In genomic region chr4:139920552-139920951, GRCh38 we compare ENCODE assay signal across 16 cellular contexts.
DNase-seq lines count a peak whose midpoint lies in the region; ATAC-seq and TF ChIP-seq lines count a peak whose summit lies in the region.
"Had no signal": no experiment of that assay in that cellular context is flagged by ENCODE, and none has a peak within 500 bp of the region (broad histone marks: within the 10 kb centered on the region; RNA-seq: fewer than 3 reads in every experiment).

No MANE protein-coding gene starts in this region.

- no peaks in the 10 kb centered on the region for H3K36me3 ChIP-seq in heart right ventricle
- no peaks in the 10 kb centered on the region for H3K36me3 ChIP-seq in psoas muscle (ENCODE audit: insufficient read depth in 1 of 2, low read depth in 1 of 2)

- TF ChIP-seq CTCF in heart right ventricle (IDR thresholded peaks at IDR 0.05) = no peak
- TF ChIP-seq CTCF in psoas muscle (IDR thresholded peaks at IDR 0.05) = no peak

- ATAC-seq in Right ventricle myocardium inferior (peak; percentile 33), heart right ventricle (peak in 6 of 8 donors; percentile 15 to 50 (median 36)), psoas muscle (peak; percentile 5 to 31 (median 24)), HG02678 (IDR thresholded peaks at IDR 0.05; ENCODE audit: unreplicated experiment) (no peak), GM18502 (IDR thresholded peaks at IDR 0.05; ENCODE audit: poor library complexity, unreplicated experiment) (no peak), left colon (no peak)

- WGBS in heart right ventricle, 2 donors = 37 to 59% methylated on average over 3 of the region's 3 CpGs
- 12 to 41% (median 19%) methylated on average over 3 of the region's 3 CpGs for WGBS in psoas muscle, 3 donors

- H3K4me1 ChIP-seq in heart right ventricle (peaks cover 9 to 88% (median 67%) of the 10 kb centered on the region in 9 donors), psoas muscle (peaks cover 46% of the 10 kb centered on the region)
- H3K4me1 ChIP-seq: parathyroid adenoma had no signal

- DNase-seq in Right ventricle myocardium inferior (ENCODE audit: missing footprints) (no peak), cardiac septum (ENCODE audit: low spot score) (no peak), heart right ventricle (peak in 1 of 2 donors; percentile 37), psoas muscle (no peak), epidermal melanocyte (ENCODE audit: insufficient read length, low spot score) (no peak), left colon (no peak)
- DNase-seq: activated gamma-delta T cell treated with Interleukin-2 at 50 U/mL for 16 hours; aorta; Calu3; NCI-H1048; PC-9; stimulated activated CD4-positive, alpha-beta T cell treated with anti-CD3 and anti-CD28 coated beads, Interleukin-2, amount 100 ng/mL, for 48 hours had no signal

- H3K27me3 ChIP-seq in heart right ventricle (no peaks in the 10 kb centered on the region), psoas muscle (ENCODE audit: insufficient read depth in 3 of 3, low read length in 2 of 3) (no peaks in the 10 kb centered on the region)
- H3K27me3 ChIP-seq: dorsolateral prefrontal cortex had no signal

- intact Hi-C loops in Right ventricle myocardium inferior (cut with DNase I) = loop anchor here (2.0 to 5.0 kb wide), 2 partner anchors 156 to 183 kb away; no protein-coding TSS in a partner anchor
- intact Hi-C loops in cardiac septum (cut with DNase I) = loop anchor here (5.0 kb wide), 4 partner anchors 67 to 317 kb away; no protein-coding TSS in a partner anchor
- intact Hi-C loops in heart right ventricle (cut with DNase I) = loop anchor here in 2 of 10 donors (5.0 to 10.0 kb wide), 3 partner anchors 37 to 183 kb away; no protein-coding TSS in a partner anchor
- intact Hi-C loops in psoas muscle (cut with DNase I) = loop anchor here in 1 of 2 donors (5.0 to 10.0 kb wide), 3 partner anchors 64 to 232 kb away; partner anchors contain the start of gene MAML3
- intact Hi-C loops in left colon (cut with DNase I, micrococcal nuclease) = no loop called here

- H3K4me3 ChIP-seq in heart right ventricle (no peak overlapping the region), psoas muscle (no peak overlapping the region)
- H3K4me3 ChIP-seq: dorsolateral prefrontal cortex, PC-9 had no signal

- H3K27ac ChIP-seq in heart right ventricle (peak overlapping the region in 9 of 10 donors; percentile 35 to 88 (median 77)), psoas muscle (peak overlapping the region; percentile 73)
- H3K27ac ChIP-seq: parathyroid adenoma, PC-9 had no signal

- H3K9me3 ChIP-seq in heart right ventricle (no peaks in the 10 kb centered on the region), psoas muscle (no peaks in the 10 kb centered on the region)

Comparison
In these comparisons a context has a peak if more than half of its experiments do, and no peak if none do; other contexts are left out.
1. ATAC-seq: peak in Right ventricle myocardium inferior (single experiment), heart right ventricle (6 of 8) and psoas muscle (4 of 4); none in HG02678 (single experiment), GM18502 (single experiment) and left colon (single experiment).
2. intact Hi-C loops: an anchor here in Right ventricle myocardium inferior (2.0 to 5.0 kb wide) and cardiac septum (5.0 kb wide); none called in left colon.